In the genomic region with DNA sequence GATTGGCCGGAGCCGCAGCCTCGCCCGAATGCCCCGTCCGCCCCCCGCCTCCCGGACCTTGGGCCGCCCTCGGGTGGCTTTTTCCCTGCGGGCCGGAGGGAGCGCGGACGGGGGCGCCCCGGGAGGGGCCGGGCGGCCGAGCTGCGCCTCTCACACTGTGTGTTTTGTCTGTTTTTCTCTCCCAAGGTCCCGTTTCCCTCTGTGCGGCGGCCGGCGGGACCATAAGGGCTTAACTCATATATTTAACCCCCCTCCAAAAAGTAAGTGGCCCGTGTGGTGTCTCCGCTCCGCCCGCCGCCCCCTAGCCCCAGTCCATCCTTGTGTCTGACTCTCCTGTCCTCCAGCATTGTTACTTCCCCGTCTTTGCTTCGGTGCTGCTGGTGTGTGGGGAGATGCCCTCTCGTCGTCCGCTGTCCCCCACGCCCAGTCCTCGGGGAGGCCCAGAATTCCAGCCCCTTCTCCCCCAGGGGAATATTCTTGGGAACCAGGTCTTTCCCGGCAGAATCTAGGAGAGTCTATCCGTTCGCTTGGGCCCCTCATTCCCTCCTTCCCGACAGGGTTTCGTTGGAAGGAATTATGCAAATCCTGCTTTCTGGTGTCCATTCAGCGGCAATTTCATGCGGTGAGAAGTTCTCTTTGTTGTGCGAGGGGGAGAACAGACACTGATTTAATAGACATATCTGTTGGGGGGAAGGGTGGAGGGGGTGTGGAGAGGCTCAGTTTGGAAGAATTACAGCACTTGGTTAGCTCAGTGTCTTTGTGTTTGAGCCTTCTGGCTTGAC, we compare ENCODE assay signal across 7 cellular contexts.
DNase-seq lines count a peak whose midpoint lies in the region; ATAC-seq and TF ChIP-seq lines count a peak whose summit lies in the region.

No MANE protein-coding gene starts in this region.

- peak overlapping the region; percentile 62 for H3K9ac ChIP-seq in rectal smooth muscle tissue (ENCODE audit: low read length)

- TF ChIP-seq CTCF in GM10266 (IDR thresholded peaks at IDR 0.05; ENCODE audit: control insufficient read depth, insufficient read depth, low read depth, missing control alignments), result no peak
- no peak for TF ChIP-seq CTCF in HFF-Myc (IDR thresholded peaks at IDR 0.05; ENCODE audit: low read depth, low read length, missing control alignments)

- ATAC-seq in GM19324 (IDR thresholded peaks at IDR 0.05; ENCODE audit: low FRiP score, unreplicated experiment), result no peak

- no peaks in the 10 kb centered on the region for H3K36me3 ChIP-seq in rectal smooth muscle tissue (ENCODE audit: control insufficient read depth, insufficient read depth, low read length)

- no peaks in the 10 kb centered on the region for H3K27me3 ChIP-seq in rectal smooth muscle tissue (ENCODE audit: control insufficient read depth, insufficient read depth, low read length)

- peaks cover 4% of the 10 kb centered on the region for H3K4me1 ChIP-seq in rectal smooth muscle tissue (ENCODE audit: control insufficient read depth, insufficient read depth, low read length)

- peak; percentile 35 for DNase-seq in GM10266 (ENCODE audit: extremely low spot score)
- DNase-seq in HFF-Myc (ENCODE audit: extremely low read depth, low read depth), result no peak
- DNase-seq in NCI-H82 (lab: John Stamatoyannopoulos, UW), result peak; percentile 89
- peak; percentile 42 for DNase-seq in hepatic stellate cell (ENCODE audit: low spot score)

- H3K27ac ChIP-seq in angular gyrus (ENCODE audit: low read depth, low read length) (peak overlapping the region; percentile 82), rectal smooth muscle tissue (ENCODE audit: low read depth, low read length) (peak overlapping the region; percentile 93)

- H3K4me3 ChIP-seq in HFF-Myc (replicated peaks; ENCODE audit: low read depth, low read length), result peak overlapping the region; percentile 76
- peak overlapping the region; percentile 84 for H3K4me3 ChIP-seq in rectal smooth muscle tissue (ENCODE audit: low read length)
